In the genomic region with DNA sequence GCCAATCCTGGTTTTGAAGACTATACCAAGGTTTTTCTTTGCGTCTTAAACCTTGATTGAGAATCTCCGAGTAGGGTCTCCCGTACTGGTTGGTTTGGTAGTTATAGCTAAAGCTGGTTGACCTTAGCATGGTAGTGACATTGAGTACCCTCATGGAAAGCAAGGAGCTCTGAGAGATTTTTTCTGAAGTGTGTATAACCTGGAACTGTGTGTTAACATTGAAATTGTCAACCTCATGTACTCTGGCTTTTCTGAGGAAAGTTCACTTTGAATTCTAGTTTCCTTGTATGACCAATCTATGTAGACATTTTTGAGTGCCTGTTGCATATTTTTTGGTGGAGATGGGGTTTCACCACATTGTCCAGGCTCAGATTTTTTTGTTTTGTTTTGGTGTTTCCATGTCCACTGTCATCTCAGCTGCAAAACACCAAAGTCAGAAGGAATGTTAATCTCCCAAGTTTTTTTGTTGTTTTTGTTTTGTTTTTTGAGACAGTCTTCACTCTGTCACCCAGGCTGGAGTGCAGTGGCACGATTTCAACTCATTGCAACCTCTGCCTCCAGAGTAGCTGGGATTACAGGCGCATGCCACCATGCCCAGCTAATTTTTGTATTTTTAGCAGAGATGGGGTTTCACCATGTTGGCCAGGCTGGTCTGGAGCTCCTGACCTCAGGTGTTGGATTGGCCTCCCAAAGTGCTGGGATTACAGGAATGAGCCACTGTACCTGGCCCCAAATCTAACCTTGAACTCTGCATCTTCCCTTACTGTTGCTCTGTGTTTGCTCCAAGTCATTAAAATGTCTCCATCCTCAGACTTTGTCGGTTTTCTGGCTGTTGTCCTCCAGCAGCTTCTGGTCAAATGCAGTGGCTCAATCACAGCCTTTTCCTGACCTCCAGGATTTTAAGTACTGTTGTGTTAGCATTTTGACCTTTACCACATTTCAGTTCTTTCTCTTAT, we compare ENCODE assay signal across 8 cellular contexts. TPM values are rescaled to one million over a fixed set of nuclear protein-coding genes. Genes with fewer than 3 reads are reported as not detected.
DNase-seq lines count a peak whose midpoint lies in the region; ATAC-seq lines count a peak whose summit lies in the region.

No MANE protein-coding gene starts in this region.

- intact Hi-C loops in activated T-helper 2 cell treated with anti-CD3 and anti-CD28 coated beads, Interferon-gamma antibody, Interleukin-2, Interleukin-4, amounts not matched to agents 10 μg/mL and 5 μg/mL and 100 μg/mL, durations not matched to agents 14 hours and 24 hours and 36 hours (cut with micrococcal nuclease) = no loop called here

- H3K27me3 Mint-ChIP-seq in activated T-helper 2 cell treated with anti-CD3 and anti-CD28 coated beads, Interferon-gamma antibody, Interleukin-2, Interleukin-4, amounts not matched to agents 10 μg/mL and 5 μg/mL and 100 μg/mL, durations not matched to agents 14 hours and 24 hours and 36 hours (ENCODE audit: low read depth) = no peaks in the 10 kb centered on the region
- no peaks in the 10 kb centered on the region for H3K27me3 Mint-ChIP-seq in natural killer cell treated with Interleukin-12 subunit alpha and Interleukin-12 subunit beta and Interleukin-15 and Interleukin-18, amount 100 ng/mL, for 72 hours

- H3K4me1 Mint-ChIP-seq in activated T-helper 2 cell treated with anti-CD3 and anti-CD28 coated beads, Interferon-gamma antibody, Interleukin-2, Interleukin-4, amounts not matched to agents 10 μg/mL and 5 μg/mL and 100 μg/mL, durations not matched to agents 14 hours and 24 hours and 36 hours (ENCODE audit: low read depth) = peaks cover 33% of the 10 kb centered on the region
- H3K4me1 Mint-ChIP-seq in natural killer cell treated with Interleukin-12 subunit alpha and Interleukin-12 subunit beta and Interleukin-15 and Interleukin-18, amount 100 ng/mL, for 72 hours (ENCODE audit: low read depth in 2 of 2) = peaks cover 48 to 52% of the 10 kb centered on the region in 2 donors

- no peaks in the 10 kb centered on the region for H3K9me3 Mint-ChIP-seq in activated T-helper 2 cell treated with anti-CD3 and anti-CD28 coated beads, Interferon-gamma antibody, Interleukin-2, Interleukin-4, amounts not matched to agents 10 μg/mL and 5 μg/mL and 100 μg/mL, durations not matched to agents 14 hours and 24 hours and 36 hours
- no peaks in the 10 kb centered on the region for H3K9me3 Mint-ChIP-seq in natural killer cell treated with Interleukin-12 subunit alpha and Interleukin-12 subunit beta and Interleukin-15 and Interleukin-18, amount 100 ng/mL, for 72 hours

- peak overlapping the region; percentile 71 for H3K27ac Mint-ChIP-seq in activated T-helper 2 cell treated with anti-CD3 and anti-CD28 coated beads, Interferon-gamma antibody, Interleukin-2, Interleukin-4, amounts not matched to agents 10 μg/mL and 5 μg/mL and 100 μg/mL, durations not matched to agents 14 hours and 24 hours and 36 hours
- peak overlapping the region; percentile 92 to 98 for H3K27ac Mint-ChIP-seq in natural killer cell treated with Interleukin-12 subunit alpha and Interleukin-12 subunit beta and Interleukin-15 and Interleukin-18, amount 100 ng/mL, for 72 hours

- H3K4me3 Mint-ChIP-seq in activated T-helper 2 cell treated with anti-CD3 and anti-CD28 coated beads, Interferon-gamma antibody, Interleukin-2, Interleukin-4, amounts not matched to agents 10 μg/mL and 5 μg/mL and 100 μg/mL, durations not matched to agents 14 hours and 24 hours and 36 hours (ENCODE audit: low read depth) = peak overlapping the region; percentile 47
- peak overlapping the region; percentile 43 for H3K4me3 Mint-ChIP-seq in natural killer cell treated with Interleukin-12 subunit alpha and Interleukin-12 subunit beta and Interleukin-15 and Interleukin-18, amount 100 ng/mL, for 72 hours

- H3K36me3 Mint-ChIP-seq in activated T-helper 2 cell treated with anti-CD3 and anti-CD28 coated beads, Interferon-gamma antibody, Interleukin-2, Interleukin-4, amounts not matched to agents 10 μg/mL and 5 μg/mL and 100 μg/mL, durations not matched to agents 14 hours and 24 hours and 36 hours (ENCODE audit: low read depth) = peaks cover 62% of the 10 kb centered on the region
- H3K36me3 Mint-ChIP-seq in natural killer cell treated with Interleukin-12 subunit alpha and Interleukin-12 subunit beta and Interleukin-15 and Interleukin-18, amount 100 ng/mL, for 72 hours = peaks cover 51% of the 10 kb centered on the region

- DNase-seq in DMS 273 (lab: John Stamatoyannopoulos, UW; ENCODE audit: unreplicated experiment) = peak; percentile 71
- DNase-seq in HK-2 (ENCODE audit: unreplicated experiment) = peak; percentile 27
- no peak for DNase-seq in activated T-helper 2 cell treated with anti-CD3 and anti-CD28 coated beads, Interferon-gamma antibody, Interleukin-2, Interleukin-4, amounts not matched to agents 10 μg/mL and 5 μg/mL and 100 μg/mL, durations not matched to agents 14 hours and 24 hours and 36 hours (ENCODE audit: low spot score)
- DNase-seq in natural killer cell treated with Interleukin-12 subunit alpha and Interleukin-12 subunit beta and Interleukin-15 and Interleukin-18, amount 100 ng/mL, for 72 hours (ENCODE audit: low spot score) = no peak
- no peak for DNase-seq in NCI-H510A (lab: John Stamatoyannopoulos, UW)
- DNase-seq in NCI-H1092 treated with DMSO at 0.1 percent for 48 hours (lab: John Stamatoyannopoulos, UW) = no peak
- DNase-seq in CD1c-positive myeloid dendritic cell (ENCODE audit: extremely low spot score) = no peak

- ATAC-seq in natural killer cell treated with Interleukin-12 subunit alpha and Interleukin-12 subunit beta and Interleukin-15 and Interleukin-18, amount 100 ng/mL, for 72 hours = no peak
- no peak for ATAC-seq in GM21619 (IDR thresholded peaks at IDR 0.05; ENCODE audit: unreplicated experiment)

RNA-seq across cellular contexts. Expression of gene RPS12, which starts 4.3 kb away (rescaled TPM):
- total RNA-seq in activated T-helper 2 cell treated with anti-CD3 and anti-CD28 coated beads, Interferon-gamma antibody, Interleukin-2, Interleukin-4, amounts not matched to agents 10 μg/mL and 5 μg/mL and 100 μg/mL, durations not matched to agents 14 hours and 24 hours and 36 hours = 1,179 and 1,223 TPM in 2 replicates
- 1,000 to 10,000 TPM in 1 of 2 donors, 100 to 1,000 TPM in 1; 832 to 1,576 TPM for total RNA-seq in natural killer cell treated with Interleukin-12 subunit alpha and Interleukin-12 subunit beta and Interleukin-15 and Interleukin-18, amount 100 ng/mL, for 72 hours

RNA-seq across cellular contexts. Expression of gene SLC18B1, which starts 20.2 kb away (rescaled TPM):
- total RNA-seq in activated T-helper 2 cell treated with anti-CD3 and anti-CD28 coated beads, Interferon-gamma antibody, Interleukin-2, Interleukin-4, amounts not matched to agents 10 μg/mL and 5 μg/mL and 100 μg/mL, durations not matched to agents 14 hours and 24 hours and 36 hours = 3.6 TPM in 2 replicates
- 1 to 10 TPM; 2.9 to 5.6 TPM for total RNA-seq in natural killer cell treated with Interleukin-12 subunit alpha and Interleukin-12 subunit beta and Interleukin-15 and Interleukin-18, amount 100 ng/mL, for 72 hours

Comparison
In these comparisons a context has a peak if more than half of its experiments do, and no peak if none do; other contexts are left out.
1. DNase-seq: peak in DMS 273 (single experiment) and HK-2 (single experiment); none in activated T-helper 2 cell treated with anti-CD3 and anti-CD28 coated beads, Interferon-gamma antibody, Interleukin-2, Interleukin-4, amounts not matched to agents 10 μg/mL and 5 μg/mL and 100 μg/mL, durations not matched to agents 14 hours and 24 hours and 36 hours (single experiment), natural killer cell treated with Interleukin-12 subunit alpha and Interleukin-12 subunit beta and Interleukin-15 and Interleukin-18, amount 100 ng/mL, for 72 hours (single experiment), NCI-H510A (single experiment), NCI-H1092 treated with DMSO at 0.1 percent for 48 hours (single experiment) and CD1c-positive myeloid dendritic cell (single experiment).